ENCODE assay signal across 8 cellular contexts in the genomic region with DNA sequence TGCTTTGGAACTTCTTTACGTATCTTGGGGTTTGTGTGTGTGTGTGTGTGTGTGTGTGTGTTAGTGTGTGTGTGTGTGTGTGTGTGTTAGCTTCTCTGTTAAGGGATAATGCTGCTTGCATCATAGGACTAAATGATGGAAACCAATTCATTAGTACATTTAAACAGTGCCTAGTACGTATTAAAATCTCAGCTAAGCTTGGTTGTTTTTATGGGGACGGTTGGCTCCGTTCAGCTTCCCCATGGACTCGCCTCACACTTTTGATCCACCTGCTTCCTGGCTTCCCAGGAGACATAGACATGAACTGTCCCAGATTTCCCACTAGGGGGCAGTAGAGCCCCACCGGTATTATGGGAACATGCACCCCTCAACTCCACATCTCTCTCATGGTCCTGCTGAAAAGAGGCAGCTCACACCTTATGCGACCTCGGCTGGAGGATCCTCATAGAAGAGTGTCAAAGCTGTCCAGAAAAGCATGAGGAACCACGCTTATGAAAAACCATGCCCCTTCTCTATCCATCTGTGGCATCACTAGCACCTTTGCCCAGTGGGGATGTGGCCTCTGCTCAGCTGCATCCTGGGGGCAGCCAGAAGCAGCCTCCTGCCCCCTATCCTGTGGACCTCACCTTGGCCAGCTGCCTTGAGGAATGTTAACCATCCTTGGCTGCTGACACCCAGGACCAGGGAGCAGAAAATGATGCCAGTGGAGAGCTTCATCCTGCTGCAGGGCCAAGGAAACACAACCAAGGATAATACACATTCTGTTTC. TPM values are rescaled to one million over a fixed set of nuclear protein-coding genes. Genes with fewer than 3 reads are reported as not detected.
A peak's percentile ranks its signal among the peaks of the same experiment; 100 is the strongest.
DNase-seq lines count a peak whose midpoint lies in the region; ATAC-seq and TF ChIP-seq lines count a peak whose summit lies in the region.

No MANE protein-coding gene starts in this region.

- no peaks in the 10 kb centered on the region for H3K27me3 ChIP-seq in right atrium auricular region
- H3K27me3 ChIP-seq in sigmoid colon: peaks cover 0 to 4% (median 0%) of the 10 kb centered on the region in 3 donors

- H3K36me3 ChIP-seq in right atrium auricular region (no peaks in the 10 kb centered on the region), sigmoid colon (no peaks in the 10 kb centered on the region)

- TF ChIP-seq CTCF in GM12801 (IDR thresholded peaks at IDR 0.05; ENCODE audit: extremely low read depth, insufficient read length) (peak; percentile 79), HFF-Myc (IDR thresholded peaks at IDR 0.05; ENCODE audit: low read depth, low read length, missing control alignments) (peak; percentile 92), right atrium auricular region (IDR thresholded peaks at IDR 0.05) (peak; percentile 78 to 85), sigmoid colon (IDR thresholded peaks at IDR 0.05) (peak; percentile 58 to 84 (median 60))

- H3K4me1 Mint-ChIP-seq in activated naive CD8-positive, alpha-beta T cell treated with anti-CD3 and anti-CD28 coated beads, Interleukin-2, amount 50 U/mL, for 24 hours: no peaks in the 10 kb centered on the region

- no peak for TF ChIP-seq EP300 in sigmoid colon (IDR thresholded peaks at IDR 0.05)

- H3K4me3 ChIP-seq in HFF-Myc (replicated peaks; ENCODE audit: low read depth, low read length) (no peak overlapping the region), right atrium auricular region (no peak overlapping the region), sigmoid colon (no peak overlapping the region)

- H3K9me3 Mint-ChIP-seq in activated naive CD8-positive, alpha-beta T cell treated with anti-CD3 and anti-CD28 coated beads, Interleukin-2, amount 50 U/mL, for 24 hours: no peaks in the 10 kb centered on the region

- H3K9me3 ChIP-seq in right atrium auricular region (no peaks in the 10 kb centered on the region), sigmoid colon (no peaks in the 10 kb centered on the region)

- H3K36me3 Mint-ChIP-seq in activated naive CD8-positive, alpha-beta T cell treated with anti-CD3 and anti-CD28 coated beads, Interleukin-2, amount 50 U/mL, for 24 hours (ENCODE audit: low read depth): no peaks in the 10 kb centered on the region

- DNase-seq in HFF-Myc (ENCODE audit: extremely low read depth, low read depth): peak; percentile 37
- DNase-seq in NCI-H1105 treated with DMSO at 0.1 percent for 48 hours (lab: John Stamatoyannopoulos, UW): peak; percentile 88
- peak; percentile 82 for DNase-seq in SW480 (ENCODE audit: low spot score)
- peak; percentile 65 for DNase-seq in activated naive CD8-positive, alpha-beta T cell treated with anti-CD3 and anti-CD28 coated beads, Interleukin-2, amount 50 U/mL, for 24 hours
- peak; percentile 66 for DNase-seq in right atrium auricular region (ENCODE audit: low spot score)
- peak; percentile 66 for DNase-seq in sigmoid colon

- no peak overlapping the region for H3K27ac Mint-ChIP-seq in activated naive CD8-positive, alpha-beta T cell treated with anti-CD3 and anti-CD28 coated beads, Interleukin-2, amount 50 U/mL, for 24 hours

- peaks cover 21% of the 10 kb centered on the region for H3K27me3 Mint-ChIP-seq in activated naive CD8-positive, alpha-beta T cell treated with anti-CD3 and anti-CD28 coated beads, Interleukin-2, amount 50 U/mL, for 24 hours

- ATAC-seq in activated naive CD8-positive, alpha-beta T cell treated with anti-CD3 and anti-CD28 coated beads, Interleukin-2, amount 50 U/mL, for 24 hours: peak; percentile 84
- no peak for ATAC-seq in HG03045 (IDR thresholded peaks at IDR 0.05; ENCODE audit: unreplicated experiment)

- intact Hi-C loops in sigmoid colon (cut with DNase I): loop anchor here (2.0 kb wide), 1 partner anchor 617 kb away; no protein-coding TSS in a partner anchor

- TF ChIP-seq POLR2A in sigmoid colon (IDR thresholded peaks at IDR 0.05): no peak

- H3K4me3 Mint-ChIP-seq in activated naive CD8-positive, alpha-beta T cell treated with anti-CD3 and anti-CD28 coated beads, Interleukin-2, amount 50 U/mL, for 24 hours: no peak overlapping the region

- H3K4me1 ChIP-seq in right atrium auricular region: no peaks in the 10 kb centered on the region
- H3K4me1 ChIP-seq in sigmoid colon: no peaks in the 10 kb centered on the region

- H3K27ac ChIP-seq in right atrium auricular region: no peak overlapping the region
- no peak overlapping the region for H3K27ac ChIP-seq in sigmoid colon

- 2 to 3% methylated on average over 9 of the region's 9 CpGs for WGBS in sigmoid colon, 2 donors

RNA-seq across cellular contexts. Expression of a gene that starts 9.7 kb away (rescaled TPM):
- total RNA-seq in right atrium auricular region (1 to 10 TPM; 4.5 to 4.6 TPM), sigmoid colon (10 to 100 TPM in 2 of 4 donors, 1 to 10 TPM in 2; 8.7 to 14.4 (median 11.0) TPM)
- 10 to 100 TPM in 2 of 3 donors, 1 to 10 TPM in 1; 7.2 to 12.7 (median 11.5) TPM for polyA plus RNA-seq in sigmoid colon

RNA-seq across cellular contexts. Expression of a gene that starts 16.8 kb away (rescaled TPM):
- total RNA-seq in right atrium auricular region: not detected
- not detected for total RNA-seq in sigmoid colon
- not detected for polyA plus RNA-seq in sigmoid colon

RNA-seq across cellular contexts. Expression of a gene that starts 57.1 kb away (rescaled TPM):
- total RNA-seq in right atrium auricular region: not detected
- total RNA-seq in sigmoid colon: not detected
- polyA plus RNA-seq in sigmoid colon: not detected

Comparison
In these comparisons a context has a peak if more than half of its experiments do, and no peak if none do; other contexts are left out.
1. DNase-seq: peak in every context shown above with its lines; median percentile 88 in NCI-H1105 treated with DMSO at 0.1 percent for 48 hours; 82 in SW480; 66 in right atrium auricular region; 66 in sigmoid colon; 65 in activated naive CD8-positive, alpha-beta T cell treated with anti-CD3 and anti-CD28 coated beads, Interleukin-2, amount 50 U/mL, for 24 hours; 37 in HFF-Myc.